Comparison of ENCODE assay signal across 18 cellular contexts in genomic region chr2:131030478-131030971, GRCh38.
DNase-seq lines count a peak whose midpoint lies in the region; ATAC-seq and TF ChIP-seq lines count a peak whose summit lies in the region.
"Had no signal": no experiment of that assay in that cellular context is flagged by ENCODE, and none has a peak within 500 bp of the region (broad histone marks: within the 10 kb centered on the region; RNA-seq: fewer than 3 reads in every experiment).

No MANE protein-coding gene starts in this region.

- H2AFZ ChIP-seq in smooth muscle cell (ENCODE audit: low read depth): no peak overlapping the region

- no peaks in the 10 kb centered on the region for H3K9me3 ChIP-seq in right atrium auricular region
- H3K9me3 ChIP-seq in smooth muscle cell (replicated peaks; ENCODE audit: low read depth): no peaks in the 10 kb centered on the region
- H3K9me3 ChIP-seq: sigmoid colon, thyroid gland had no signal

- POLR2A ChIA-PET in RWPE1 (lab: Yijun Ruan, JAX; ENCODE audit: low non-redundant PET): no interaction called here

- H3K9ac ChIP-seq in smooth muscle cell (ENCODE audit: low read depth): no peak overlapping the region

- H3K27ac ChIP-seq in RWPE1 (peak overlapping the region; percentile 79), right atrium auricular region (no peak overlapping the region), smooth muscle cell (ENCODE audit: low read depth) (no peak overlapping the region)
- H3K27ac ChIP-seq: sigmoid colon, SK-N-MC, thyroid gland had no signal

- no peaks in the 10 kb centered on the region for H3K27me3 ChIP-seq in right atrium auricular region
- H3K27me3 ChIP-seq in smooth muscle cell (ENCODE audit: low read depth): no peaks in the 10 kb centered on the region
- H3K27me3 ChIP-seq: sigmoid colon, thyroid gland had no signal

- WGBS in smooth muscle cell (ENCODE audit: low lambda C conversion rate): 84% methylated on average over 13 of the region's 13 CpGs

- H3K79me2 ChIP-seq in smooth muscle cell (ENCODE audit: low read depth): no peaks in the 10 kb centered on the region

- H3K4me2 ChIP-seq in smooth muscle cell: no peak overlapping the region

- DNase-seq in NCI-H2107 treated with DMSO at 0.1 percent for 48 hours (lab: John Stamatoyannopoulos, UW; ENCODE audit: unreplicated experiment) (peak; percentile 3), NCI-H2107 (lab: John Stamatoyannopoulos, UW) (no peak), RWPE1 (ENCODE audit: low spot score) (no peak), right atrium auricular region (ENCODE audit: low spot score) (peak; percentile 56), putamen (ENCODE audit: low spot score) (peak; percentile 78), smooth muscle cell (lab: John Stamatoyannopoulos, UW; ENCODE audit: unreplicated experiment) (no peak), SIG-M5 treated with dmso at 0.1 percent for 504 hours (lab: John Stamatoyannopoulos, UW; ENCODE audit: unreplicated experiment) (no peak)
- DNase-seq: 8988T; activated naive CD8-positive, alpha-beta T cell treated with anti-CD3 and anti-CD28 coated beads for 36 hours; activated T-cell treated with anti-CD3 and anti-CD28 coated beads, Interleukin-2, amount 50 U/mL, for 4 hours; NCI-H345; sigmoid colon; stimulated activated CD4-positive, alpha-beta T cell treated with anti-CD3 and anti-CD28 coated beads, Interleukin-4, amount 100 ng/mL, for 1 hour; stimulated activated CD8-positive, alpha-beta memory T cell treated with anti-CD3 and anti-CD28 coated beads, Interleukin-4, amount 100 ng/mL, for 48 hours; thyroid gland had no signal

- ATAC-seq in HG03354 (IDR thresholded peaks at IDR 0.05; ENCODE audit: poor library complexity, severe bottlenecking, unreplicated experiment): no peak
- ATAC-seq: activated T-cell treated with anti-CD3 and anti-CD28 coated beads, Interleukin-2, amount 50 U/mL, for 4 hours; HCT116 had no signal

- H3K4me1 ChIP-seq in right atrium auricular region (peaks cover 0 to 10% of the 10 kb centered on the region in 2 donors), smooth muscle cell (ENCODE audit: low read depth) (peaks cover 11% of the 10 kb centered on the region)

- H3K4me3 ChIP-seq in right atrium auricular region (no peak overlapping the region), smooth muscle cell (no peak overlapping the region)
- H3K4me3 ChIP-seq: sigmoid colon, SK-N-MC, thyroid gland had no signal

- H3F3A ChIP-seq in smooth muscle cell (ENCODE audit: low read depth): no peaks in the 10 kb centered on the region

- H3K36me3 ChIP-seq in right atrium auricular region (no peaks in the 10 kb centered on the region), smooth muscle cell (ENCODE audit: low read depth) (no peaks in the 10 kb centered on the region)
- H3K36me3 ChIP-seq: sigmoid colon, thyroid gland had no signal

- no peak for TF ChIP-seq CTCF in RWPE1 (conservative IDR thresholded peaks at IDR 0.05; ENCODE audit: low read depth)
- TF ChIP-seq CTCF in right atrium auricular region (IDR thresholded peaks at IDR 0.05): no peak
- TF ChIP-seq CTCF in smooth muscle cell (IDR thresholded peaks at IDR 0.05; ENCODE audit: borderline replicate concordance, insufficient read depth, poor library complexity, severe bottlenecking): no peak

- CTCF ChIA-PET in RWPE1 (lab: Yijun Ruan, JAX): interaction anchor here (1.2 kb wide), 1 partner anchor 22 kb away, joined by 3 read pairs; no protein-coding TSS in a partner anchor

- no peaks in the 10 kb centered on the region for H4K20me1 ChIP-seq in smooth muscle cell (ENCODE audit: low read depth)

Comparison
In these comparisons a context has a peak if more than half of its experiments do, and no peak if none do; other contexts are left out.
1. DNase-seq: peak in NCI-H2107 treated with DMSO at 0.1 percent for 48 hours (single experiment), right atrium auricular region (single experiment) and putamen (single experiment); none in NCI-H2107 (single experiment), RWPE1 (single experiment), smooth muscle cell (single experiment) and SIG-M5 treated with dmso at 0.1 percent for 504 hours (single experiment).